ENCODE assay signal across 1 cellular context in the genomic region with DNA sequence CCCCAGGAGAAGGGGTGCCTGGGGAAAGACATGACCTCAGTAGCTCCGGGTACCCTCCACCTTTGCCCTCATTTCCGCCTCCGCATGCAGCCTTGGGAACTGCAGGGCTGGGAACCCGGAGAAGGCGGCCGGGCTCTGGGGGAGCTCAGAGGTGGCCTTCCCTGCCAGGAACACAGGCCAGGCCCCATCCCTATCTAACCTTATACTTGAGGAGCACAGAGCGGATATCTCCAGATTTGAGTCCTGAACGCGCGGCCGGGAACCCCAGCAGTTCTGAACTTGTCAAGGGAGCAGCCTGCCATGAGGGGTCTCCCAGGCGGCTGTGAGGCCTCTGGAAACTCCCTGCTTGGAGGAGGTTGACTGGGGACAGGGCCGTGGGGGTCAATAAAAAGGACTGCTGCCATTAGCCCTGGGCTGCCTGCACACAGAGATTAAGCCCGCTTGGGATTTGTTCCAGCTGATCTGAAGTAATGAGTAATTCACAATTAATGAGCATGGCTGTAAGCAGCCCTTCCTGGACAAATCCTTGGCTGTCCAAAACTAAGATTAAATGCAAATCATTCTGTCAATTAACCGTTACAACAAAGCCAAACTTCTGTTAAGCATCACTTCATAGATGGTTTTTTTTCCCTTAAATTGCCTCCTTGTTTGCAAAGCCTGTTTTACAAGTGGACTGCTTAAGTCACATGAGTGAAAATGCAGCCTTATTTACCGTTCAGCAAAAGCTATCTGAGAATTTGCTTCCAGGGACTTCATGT.
A peak's percentile ranks its signal among the peaks of the same experiment; 100 is the strongest.
TF ChIP-seq lines count a peak whose summit lies in the region.

No MANE protein-coding gene starts in this region.

TF ChIP-seq in HEK293, 187 proteins besides CTCF, POLR2A, EP300 and RAD21 (continued from another document):
- TF ChIP-seq PRDM10 (tag by site-specific recombination; IDR thresholded peaks at IDR 0.05) = no peak
- TF ChIP-seq GLIS2 (tag by site-specific recombination; IDR thresholded peaks at IDR 0.05) = peak; percentile 39; the same call in 1 of the 2 replicates
- TF ChIP-seq ZBTB17 (tag by site-specific recombination; IDR thresholded peaks at IDR 0.05) = 0 out of 2 replicates have a peak, but pooled peaks have one; percentile 18
- peak; percentile 88 for TF ChIP-seq GLIS1 (tag by site-specific recombination; IDR thresholded peaks at IDR 0.05)
TF ChIP-seq in HEK293: peak in this region for 4.
